Comparison of ENCODE assay signal across 8 cellular contexts in the genomic region with DNA sequence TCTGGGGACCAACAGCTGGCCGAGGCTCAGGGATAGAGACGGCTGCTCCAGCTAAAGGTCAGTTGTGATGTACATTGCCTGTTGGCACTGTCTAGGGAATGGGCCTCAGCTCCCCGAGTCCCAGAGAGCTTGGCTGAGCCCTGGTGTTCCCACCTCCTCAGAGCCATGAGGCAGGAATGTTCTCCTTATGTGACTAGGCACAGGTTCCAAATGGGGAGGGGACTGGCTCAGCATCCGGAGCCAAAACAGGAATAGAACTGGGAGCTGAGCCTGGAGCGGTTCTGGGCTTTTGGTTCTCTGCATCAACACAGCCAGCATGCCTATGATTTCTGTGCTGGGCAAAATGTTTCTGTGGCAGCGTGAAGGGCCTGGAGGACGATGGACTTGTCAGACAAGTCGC. TPM values are rescaled to one million over a fixed set of nuclear protein-coding genes. Genes with fewer than 3 reads are reported as not detected.
DNase-seq lines count a peak whose midpoint lies in the region; ATAC-seq and TF ChIP-seq lines count a peak whose summit lies in the region.

A gene with protein sequence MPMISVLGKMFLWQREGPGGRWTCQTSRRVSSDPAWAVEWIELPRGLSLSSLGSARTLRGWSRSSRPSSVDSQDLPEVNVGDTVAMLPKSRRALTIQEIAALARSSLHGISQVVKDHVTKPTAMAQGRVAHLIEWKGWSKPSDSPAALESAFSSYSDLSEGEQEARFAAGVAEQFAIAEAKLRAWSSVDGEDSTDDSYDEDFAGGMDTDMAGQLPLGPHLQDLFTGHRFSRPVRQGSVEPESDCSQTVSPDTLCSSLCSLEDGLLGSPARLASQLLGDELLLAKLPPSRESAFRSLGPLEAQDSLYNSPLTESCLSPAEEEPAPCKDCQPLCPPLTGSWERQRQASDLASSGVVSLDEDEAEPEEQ (plus strand): TSS at position 286 of the 400 bp plus-strand sequence. CDS start 31 bp downstream, at position 317.

- no peaks in the 10 kb centered on the region for H3K27me3 Mint-ChIP-seq in naive thymus-derived CD8-positive, alpha-beta T cell

- POLR2A ChIA-PET in naive thymus-derived CD8-positive, alpha-beta T cell (lab: Charles Lee): interaction anchor here (3.0 kb wide), 1 partner anchor 24 kb away, joined by 15 read pairs; the partner anchor contains the start of genes CLCN2 and POLR2H

- TF ChIP-seq CTCF in DOHH2 (IDR thresholded peaks at IDR 0.05; ENCODE audit: low read depth, low read length, poor library complexity, severe bottlenecking) (no peak), GM13976 (IDR thresholded peaks at IDR 0.05; ENCODE audit: borderline replicate concordance, control extremely low read depth, extremely low read depth, insufficient read depth, missing control alignments) (no peak)

- peaks cover 22% of the 10 kb centered on the region for H3K4me1 ChIP-seq in DOHH2 (ENCODE audit: control insufficient read depth, low read length)

- peak within 1 kb of the TSS; percentile 72 for H3K4me3 ChIP-seq in DOHH2 (ENCODE audit: low read length)

- no peak within 1 kb of the TSS for H3K27ac ChIP-seq in DOHH2 (ENCODE audit: low read depth, low read length)

- H3K4me2 ChIP-seq in DOHH2 (ENCODE audit: low read length): peak within 1 kb of the TSS; percentile 79

- peaks cover 33% of the 10 kb centered on the region for H3K36me3 ChIP-seq in DOHH2 (ENCODE audit: control insufficient read depth, low read length)

- peaks cover 3% of the 10 kb centered on the region; the same call in 1 of the 2 replicates for H3K27me3 ChIP-seq in DOHH2 (ENCODE audit: control insufficient read depth, low read length)

- H3K79me2 ChIP-seq in DOHH2 (ENCODE audit: control insufficient read depth, low read length): no peaks in the 10 kb centered on the region

- in situ Hi-C loops in GM13976 (cut with MboI; ENCODE audit: low sequenced_read_pairs, unreplicated experiment): no loop called here

- H3K4me1 Mint-ChIP-seq in naive thymus-derived CD8-positive, alpha-beta T cell: peaks cover 21 to 44% (median 42%) of the 10 kb centered on the region in 4 donors

- H3K9me3 Mint-ChIP-seq in naive thymus-derived CD8-positive, alpha-beta T cell: no peaks in the 10 kb centered on the region

- DNase-seq in fibroblast of gingiva (ENCODE audit: low read depth): peak; percentile 76
- DNase-seq in naive thymus-derived CD8-positive, alpha-beta T cell: no peak
- DNase-seq in NCI-H2196 (lab: John Stamatoyannopoulos, UW; ENCODE audit: unreplicated experiment): no peak
- DNase-seq in GM13976 (ENCODE audit: low spot score): no peak
- no peak for DNase-seq in HuH-7 (ENCODE audit: low spot score)

- no peaks in the 10 kb centered on the region for H3K9me3 ChIP-seq in DOHH2 (ENCODE audit: control insufficient read depth, insufficient read depth, low read length)

- peak within 1 kb of the TSS; percentile 80 to 96 (median 92) for H3K4me3 Mint-ChIP-seq in naive thymus-derived CD8-positive, alpha-beta T cell

- H3F3A ChIP-seq in DOHH2 (ENCODE audit: control insufficient read depth, insufficient read depth): peaks cover 36% of the 10 kb centered on the region

- H3K36me3 Mint-ChIP-seq in naive thymus-derived CD8-positive, alpha-beta T cell: peaks cover 0 to 26% (median 5%) of the 10 kb centered on the region in 3 donors

- peak; percentile 0; the same call in 1 of the 3 replicates for ATAC-seq in SK-N-SH treated with all-trans-retinoic acid at 6 μM for 48 hours
- no peak for ATAC-seq in naive thymus-derived CD8-positive, alpha-beta T cell
- ATAC-seq in GM18870 (IDR thresholded peaks at IDR 0.05; ENCODE audit: unreplicated experiment): no peak

- peak within 1 kb of the TSS; percentile 76 to 99 (median 94) for H3K27ac Mint-ChIP-seq in naive thymus-derived CD8-positive, alpha-beta T cell

- peaks cover 14% of the 10 kb centered on the region for H4K20me1 ChIP-seq in DOHH2 (ENCODE audit: control insufficient read depth, insufficient read depth, low read depth, low read length)

- H3K9me2 ChIP-seq in DOHH2 (replicated peaks; ENCODE audit: control insufficient read depth, low read length): no peaks in the 10 kb centered on the region

TF ChIP-seq in SK-N-SH treated with all-trans-retinoic acid at 6 μM for 48 hours, 23 proteins besides CTCF, POLR2A, EP300 and RAD21 (continues in another document):
- TF ChIP-seq, protein P1, sequence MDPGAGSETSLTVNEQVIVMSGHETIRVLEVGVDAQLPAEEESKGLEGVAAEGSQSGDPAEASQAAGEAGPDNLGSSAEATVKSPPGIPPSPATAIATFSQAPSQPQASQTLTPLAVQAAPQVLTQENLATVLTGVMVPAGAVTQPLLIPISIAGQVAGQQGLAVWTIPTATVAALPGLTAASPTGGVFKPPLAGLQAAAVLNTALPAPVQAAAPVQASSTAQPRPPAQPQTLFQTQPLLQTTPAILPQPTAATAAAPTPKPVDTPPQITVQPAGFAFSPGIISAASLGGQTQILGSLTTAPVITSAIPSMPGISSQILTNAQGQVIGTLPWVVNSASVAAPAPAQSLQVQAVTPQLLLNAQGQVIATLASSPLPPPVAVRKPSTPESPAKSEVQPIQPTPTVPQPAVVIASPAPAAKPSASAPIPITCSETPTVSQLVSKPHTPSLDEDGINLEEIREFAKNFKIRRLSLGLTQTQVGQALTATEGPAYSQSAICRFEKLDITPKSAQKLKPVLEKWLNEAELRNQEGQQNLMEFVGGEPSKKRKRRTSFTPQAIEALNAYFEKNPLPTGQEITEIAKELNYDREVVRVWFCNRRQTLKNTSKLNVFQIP (CRISPR knock-in tag; IDR thresholded peaks at IDR 0.05; ENCODE audit: borderline replicate concordance, low read depth): no peak
- TF ChIP-seq, protein P2, sequence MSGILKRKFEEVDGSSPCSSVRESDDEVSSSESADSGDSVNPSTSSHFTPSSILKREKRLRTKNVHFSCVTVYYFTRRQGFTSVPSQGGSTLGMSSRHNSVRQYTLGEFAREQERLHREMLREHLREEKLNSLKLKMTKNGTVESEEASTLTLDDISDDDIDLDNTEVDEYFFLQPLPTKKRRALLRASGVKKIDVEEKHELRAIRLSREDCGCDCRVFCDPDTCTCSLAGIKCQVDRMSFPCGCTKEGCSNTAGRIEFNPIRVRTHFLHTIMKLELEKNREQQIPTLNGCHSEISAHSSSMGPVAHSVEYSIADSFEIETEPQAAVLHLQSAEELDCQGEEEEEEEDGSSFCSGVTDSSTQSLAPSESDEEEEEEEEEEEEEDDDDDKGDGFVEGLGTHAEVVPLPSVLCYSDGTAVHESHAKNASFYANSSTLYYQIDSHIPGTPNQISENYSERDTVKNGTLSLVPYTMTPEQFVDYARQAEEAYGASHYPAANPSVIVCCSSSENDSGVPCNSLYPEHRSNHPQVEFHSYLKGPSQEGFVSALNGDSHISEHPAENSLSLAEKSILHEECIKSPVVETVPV (CRISPR knock-in tag; IDR thresholded peaks at IDR 0.05): no peak
- no peak for TF ChIP-seq TCF4 (CRISPR knock-in tag; IDR thresholded peaks at IDR 0.05; ENCODE audit: borderline replicate concordance)
- TF ChIP-seq TSHZ2 (CRISPR knock-in tag; IDR thresholded peaks at IDR 0.05): no peak
- TF ChIP-seq ZNF565 (CRISPR knock-in tag; conservative IDR thresholded peaks at IDR 0.05; ENCODE audit: low read depth): no peak
- TF ChIP-seq PATZ1 (CRISPR knock-in tag; IDR thresholded peaks at IDR 0.05; ENCODE audit: borderline replicate concordance): no peak
- TF ChIP-seq ZNF70 (CRISPR knock-in tag; IDR thresholded peaks at IDR 0.05): no peak
- no peak for TF ChIP-seq ISL1 (CRISPR knock-in tag; IDR thresholded peaks at IDR 0.05)
- TF ChIP-seq TOX (CRISPR knock-in tag; IDR thresholded peaks at IDR 0.05; ENCODE audit: borderline replicate concordance): no peak
- no peak for TF ChIP-seq GLIS3 (CRISPR knock-in tag; IDR thresholded peaks at IDR 0.05)
- TF ChIP-seq ZNF8 (CRISPR knock-in tag; IDR thresholded peaks at IDR 0.05): no peak
- TF ChIP-seq OSR1 (CRISPR knock-in tag; IDR thresholded peaks at IDR 0.05): no peak
- TF ChIP-seq ARNTL (CRISPR knock-in tag; IDR thresholded peaks at IDR 0.05; ENCODE audit: borderline replicate concordance, low read depth): no peak

RNA-seq across cellular contexts. Expression of the gene that starts here (rescaled TPM):
- total RNA-seq in naive thymus-derived CD8-positive, alpha-beta T cell: 1 to 10 TPM; 7.7 to 9.0 TPM
- polyA plus RNA-seq in naive thymus-derived CD8-positive, alpha-beta T cell: 1 to 10 TPM in 2 of 3 donors, under 1 TPM in 1; 0.98 to 1.8 (median 1.0) TPM
